ENCODE assay signal across 18 cellular contexts in genomic region chr6:8858854-8859257, GRCh38.
DNase-seq lines count a peak whose midpoint lies in the region; ATAC-seq and TF ChIP-seq lines count a peak whose summit lies in the region.
"Had no signal": no experiment of that assay in that cellular context is flagged by ENCODE, and none has a peak within 500 bp of the region (broad histone marks: within the 10 kb centered on the region; RNA-seq: fewer than 3 reads in every experiment).

No MANE protein-coding gene starts in this region.

- H3K4me3 Mint-ChIP-seq in effector memory CD8-positive, alpha-beta T cell, result no peak overlapping the region
- no peak overlapping the region for H3K4me3 Mint-ChIP-seq in mesothelial cell of epicardium
- H3K4me3 Mint-ChIP-seq: CD4-positive, alpha-beta T cell; HFFc6 had no signal

- peaks cover 0 to 4% of the 10 kb centered on the region in 2 donors for H3K9me3 Mint-ChIP-seq in effector memory CD8-positive, alpha-beta T cell
- no peaks in the 10 kb centered on the region for H3K9me3 Mint-ChIP-seq in mesothelial cell of epicardium
- H3K9me3 Mint-ChIP-seq: CD4-positive, alpha-beta T cell had no signal

- H3K27ac Mint-ChIP-seq in effector memory CD8-positive, alpha-beta T cell, result no peak overlapping the region
- H3K27ac Mint-ChIP-seq in mesothelial cell of epicardium, result no peak overlapping the region
- H3K27ac Mint-ChIP-seq: CD4-positive, alpha-beta T cell; HFFc6 had no signal

- peak; percentile 54 for ATAC-seq in Right ventricle myocardium superior (ENCODE audit: poor library complexity)
- peak; percentile 57 for ATAC-seq in left lung
- no peak for ATAC-seq in effector memory CD8-positive, alpha-beta T cell (replicated peaks)
- no peak for ATAC-seq in HG02759 (IDR thresholded peaks at IDR 0.05; ENCODE audit: unreplicated experiment)
- ATAC-seq: A549, HCT116 had no signal

- no peaks in the 10 kb centered on the region for H3K4me1 Mint-ChIP-seq in effector memory CD8-positive, alpha-beta T cell (ENCODE audit: low read depth in 2 of 2)
- H3K4me1 Mint-ChIP-seq in mesothelial cell of epicardium, result peaks cover 2% of the 10 kb centered on the region

- intact Hi-C loops in Right ventricle myocardium superior (cut with DNase I), result no loop called here
- intact Hi-C loops in left lung (cut with DNase I), result no loop called here

- H3K36me3 ChIP-seq in right atrium auricular region (no peaks in the 10 kb centered on the region), left lung (no peaks in the 10 kb centered on the region)

- no peak overlapping the region for H3K4me3 ChIP-seq in right atrium auricular region
- H3K4me3 ChIP-seq in epithelial cell of proximal tubule (ENCODE audit: low read depth, low read length), result no peak overlapping the region
- no peak overlapping the region for H3K4me3 ChIP-seq in left lung
- H3K4me3 ChIP-seq: A549 had no signal

- H3K27me3 ChIP-seq in right atrium auricular region (no peaks in the 10 kb centered on the region), left lung (no peaks in the 10 kb centered on the region)

- no peaks in the 10 kb centered on the region for H3K36me3 Mint-ChIP-seq in effector memory CD8-positive, alpha-beta T cell (ENCODE audit: insufficient read depth)
- H3K36me3 Mint-ChIP-seq in mesothelial cell of epicardium, result no peaks in the 10 kb centered on the region

- no peaks in the 10 kb centered on the region for H3K27me3 Mint-ChIP-seq in effector memory CD8-positive, alpha-beta T cell
- peaks cover 2% of the 10 kb centered on the region for H3K27me3 Mint-ChIP-seq in mesothelial cell of epicardium (ENCODE audit: low read depth)
- H3K27me3 Mint-ChIP-seq: CD4-positive, alpha-beta T cell had no signal

- no peaks in the 10 kb centered on the region for H3K9me3 ChIP-seq in right atrium auricular region
- H3K9me3 ChIP-seq in left lung, result no peaks in the 10 kb centered on the region
- H3K9me3 ChIP-seq: A549, Caco-2 had no signal

- H3K4me1 ChIP-seq in right atrium auricular region, result no peaks in the 10 kb centered on the region
- no peaks in the 10 kb centered on the region for H3K4me1 ChIP-seq in left lung
- H3K4me1 ChIP-seq: A549 had no signal

- DNase-seq in Right ventricle myocardium superior (no peak), right atrium auricular region (ENCODE audit: low spot score) (no peak), epithelial cell of proximal tubule (ENCODE audit: low read depth) (peak; percentile 73), left lung (no peak), renal cortical epithelial cell (ENCODE audit: low read depth) (peak; percentile 83), mesothelial cell of epicardium (ENCODE audit: low spot score in 2 of 2, unreplicated experiment in 2 of 2) (no peak)
- no peak for DNase-seq in effector memory CD8-positive, alpha-beta T cell
- DNase-seq: AML-193; Caco-2; CD4-positive, alpha-beta T cell; GOT3; H7; HFFc6 had no signal

- TF ChIP-seq CTCF in right atrium auricular region (IDR thresholded peaks at IDR 0.05) (no peak), epithelial cell of proximal tubule (conservative IDR thresholded peaks at IDR 0.05; ENCODE audit: low read depth, low read length) (no peak), left lung (IDR thresholded peaks at IDR 0.05) (no peak), mesothelial cell of epicardium (IDR thresholded peaks at IDR 0.05; ENCODE audit: unreplicated experiment) (no peak)

- H3K27ac ChIP-seq in right atrium auricular region (no peak overlapping the region), left lung (no peak overlapping the region)
- H3K27ac ChIP-seq: 22Rv1, A549, C4-2B had no signal

Comparison
In these comparisons a context has a peak if more than half of its experiments do, and no peak if none do; other contexts are left out.
1. ATAC-seq: peak in Right ventricle myocardium superior (single experiment) and left lung (single experiment); none in effector memory CD8-positive, alpha-beta T cell (single experiment) and HG02759 (single experiment).
2. DNase-seq: peak in epithelial cell of proximal tubule (single experiment) and renal cortical epithelial cell (single experiment); none in Right ventricle myocardium superior (single experiment), right atrium auricular region (single experiment), left lung (0 of 2), effector memory CD8-positive, alpha-beta T cell (0 of 3) and mesothelial cell of epicardium (0 of 2).